Comparison of ENCODE assay signal across 8 cellular contexts in genomic region chr2:240840435-240841060, GRCh38. TPM values are rescaled to one million over a fixed set of nuclear protein-coding genes. Genes with fewer than 3 reads are reported as not detected.
DNase-seq lines count a peak whose midpoint lies in the region; ATAC-seq and TF ChIP-seq lines count a peak whose summit lies in the region.

No MANE protein-coding gene starts in this region.

- peak; percentile 31 for ATAC-seq in stimulated activated naive CD8-positive, alpha-beta T cell treated with anti-CD3 and anti-CD28 coated beads, Interleukin-15, Interleukin-2, amounts not matched to agents 100 U/mL and 50 U/mL, for 24 hours
- ATAC-seq in HG03196 (IDR thresholded peaks at IDR 0.05; ENCODE audit: unreplicated experiment), result no peak

- no peaks in the 10 kb centered on the region for H3K36me3 Mint-ChIP-seq in CD14-positive monocyte

- H3K4me1 Mint-ChIP-seq in CD14-positive monocyte, result no peaks in the 10 kb centered on the region

- peak; percentile 74 for DNase-seq in A172 (ENCODE audit: low spot score)
- DNase-seq in GM03348 (ENCODE audit: low spot score), result peak; percentile 92
- DNase-seq in NCI-H2196 (lab: John Stamatoyannopoulos, UW; ENCODE audit: unreplicated experiment), result peak; percentile 74
- DNase-seq in astrocyte of the hippocampus (ENCODE audit: low read depth, low spot score), result peak; percentile 89
- DNase-seq in iris pigment epithelial cell (ENCODE audit: low read depth), result peak; percentile 62
- peak; percentile 35 for DNase-seq in stimulated activated naive CD8-positive, alpha-beta T cell treated with anti-CD3 and anti-CD28 coated beads, Interleukin-15, Interleukin-2, amounts not matched to agents 100 U/mL and 50 U/mL, for 24 hours
- DNase-seq in CD14-positive monocyte (ENCODE audit: low spot score), result no peak

- peaks cover 5 to 16% (median 7%) of the 10 kb centered on the region in 7 donors for H3K9me3 Mint-ChIP-seq in CD14-positive monocyte

- H3K4me3 Mint-ChIP-seq in CD14-positive monocyte, result no peak overlapping the region

- no peak for TF ChIP-seq CTCF in CD14-positive monocyte (IDR thresholded peaks at IDR 0.05)

- H3K27ac Mint-ChIP-seq in CD14-positive monocyte, result no peak overlapping the region

- intact Hi-C loops in CD14-positive monocyte (cut with micrococcal nuclease), result no loop called here

- peaks cover 12 to 20% (median 18%) of the 10 kb centered on the region in 3 donors for H3K27me3 Mint-ChIP-seq in CD14-positive monocyte (ENCODE audit: low read depth in 3 of 3)

RNA-seq across cellular contexts. Expression of gene KIF1A, which starts 20.5 kb away (rescaled TPM):
- total RNA-seq in A172 (2014; rRNA removed; shearing (Covaris generic)), result 4.1 and 6.4 TPM in 2 replicates
- not detected for polyA plus RNA-seq in CD14-positive monocyte

RNA-seq across cellular contexts. Expression of gene AGXT, which starts 28.1 kb away (rescaled TPM):
- 0.07 TPM in 1 of 2 replicates, not detected in the other for total RNA-seq in A172 (2014; rRNA removed; shearing (Covaris generic))
- polyA plus RNA-seq in CD14-positive monocyte, result not detected

RNA-seq across cellular contexts. Expression of gene MAB21L4, which starts 55.4 kb away (rescaled TPM):
- total RNA-seq in A172 (2014; rRNA removed; shearing (Covaris generic)), result 0.22 TPM in 1 of 2 replicates, not detected in the other
- polyA plus RNA-seq in CD14-positive monocyte, result not detected
